11 cellular contexts compared by ENCODE assay signal in genomic region chr18:35861367-35862114, GRCh38.
DNase-seq lines count a peak whose midpoint lies in the region; ATAC-seq and TF ChIP-seq lines count a peak whose summit lies in the region.
"Had no signal": no experiment of that assay in that cellular context is flagged by ENCODE, and none has a peak within 500 bp of the region (broad histone marks: within the 10 kb centered on the region; RNA-seq: fewer than 3 reads in every experiment).

No MANE protein-coding gene starts in this region.

- DNase-seq in T-helper 1 cell (no peak), MV-4-11 (lab: John Stamatoyannopoulos, UW) (peak; percentile 37), heart right ventricle (peak; percentile 12 to 37), type B pancreatic cell (ENCODE audit: extremely low spot score, unreplicated experiment) (no peak), GF-D8 (lab: John Stamatoyannopoulos, UW) (no peak), AG20443 (ENCODE audit: low spot score) (no peak)
- DNase-seq: 8988T, NCI-H446 had no signal

- 27 to 45% methylated on average over 4 of the region's 4 CpGs for WGBS in heart right ventricle, 2 donors

- TF ChIP-seq CTCF in heart right ventricle (IDR thresholded peaks at IDR 0.05) (no peak), type B pancreatic cell (conservative IDR thresholded peaks at IDR 0.05) (no peak)

- H3K36me3 Mint-ChIP-seq in T-helper 1 cell treated with Interleukin-12 subunit alpha and Interleukin-12 subunit beta and Interleukin-4 antibody, amounts not matched to agents 30 μg/mL and 1 μg/mL, for 36 hours (ENCODE audit: low read depth): no peaks in the 10 kb centered on the region
- no peaks in the 10 kb centered on the region for H3K36me3 Mint-ChIP-seq in type B pancreatic cell

- peaks cover 0 to 3% (median 0%) of the 10 kb centered on the region in 11 donors for H3K9me3 ChIP-seq in heart right ventricle

- peaks cover 4% of the 10 kb centered on the region for H3K4me1 Mint-ChIP-seq in T-helper 1 cell treated with Interleukin-12 subunit alpha and Interleukin-12 subunit beta and Interleukin-4 antibody, amounts not matched to agents 30 μg/mL and 1 μg/mL, for 36 hours (ENCODE audit: low read depth)
- peaks cover 5% of the 10 kb centered on the region for H3K4me1 Mint-ChIP-seq in type B pancreatic cell (ENCODE audit: unreplicated experiment)

- peak overlapping the region in 6 of 10 donors; percentile 14 to 33 (median 19) for H3K4me3 ChIP-seq in heart right ventricle

- H3K36me3 ChIP-seq in heart right ventricle: no peaks in the 10 kb centered on the region

- peak; percentile 81 to 99 (median 94) for ATAC-seq in heart right ventricle
- ATAC-seq in GM18502 (IDR thresholded peaks at IDR 0.05; ENCODE audit: poor library complexity, unreplicated experiment): no peak
- ATAC-seq: esophagus mucosa had no signal

- H3K4me1 ChIP-seq in heart right ventricle: peaks cover 0 to 9% (median 0%) of the 10 kb centered on the region in 9 donors

- peak overlapping the region; percentile 2 for H3K27ac Mint-ChIP-seq in T-helper 1 cell treated with Interleukin-12 subunit alpha and Interleukin-12 subunit beta and Interleukin-4 antibody, amounts not matched to agents 30 μg/mL and 1 μg/mL, for 36 hours
- peak overlapping the region; percentile 46 for H3K27ac Mint-ChIP-seq in type B pancreatic cell

- intact Hi-C loops in heart right ventricle (cut with DNase I): no loop called here

- H3K9me3 Mint-ChIP-seq in T-helper 1 cell treated with Interleukin-12 subunit alpha and Interleukin-12 subunit beta and Interleukin-4 antibody, amounts not matched to agents 30 μg/mL and 1 μg/mL, for 36 hours: no peaks in the 10 kb centered on the region
- peaks cover 5% of the 10 kb centered on the region for H3K9me3 Mint-ChIP-seq in type B pancreatic cell

- no peak overlapping the region for H3K4me3 Mint-ChIP-seq in T-helper 1 cell treated with Interleukin-12 subunit alpha and Interleukin-12 subunit beta and Interleukin-4 antibody, amounts not matched to agents 30 μg/mL and 1 μg/mL, for 36 hours
- H3K4me3 Mint-ChIP-seq in type B pancreatic cell: no peak overlapping the region

- peak overlapping the region; percentile 22 to 83 (median 64) for H3K27ac ChIP-seq in heart right ventricle

- H3K27me3 Mint-ChIP-seq in T-helper 1 cell treated with Interleukin-12 subunit alpha and Interleukin-12 subunit beta and Interleukin-4 antibody, amounts not matched to agents 30 μg/mL and 1 μg/mL, for 36 hours (ENCODE audit: low read depth): no peaks in the 10 kb centered on the region
- H3K27me3 Mint-ChIP-seq in type B pancreatic cell: no peaks in the 10 kb centered on the region

- H3K27me3 ChIP-seq in heart right ventricle: no peaks in the 10 kb centered on the region

Comparison
In these comparisons a context has a peak if more than half of its experiments do, and no peak if none do; other contexts are left out.
1. DNase-seq: peak in MV-4-11 (single experiment) and heart right ventricle (2 of 2); none in T-helper 1 cell (0 of 5), type B pancreatic cell (single experiment), GF-D8 (single experiment) and AG20443 (single experiment).